In the genomic region with DNA sequence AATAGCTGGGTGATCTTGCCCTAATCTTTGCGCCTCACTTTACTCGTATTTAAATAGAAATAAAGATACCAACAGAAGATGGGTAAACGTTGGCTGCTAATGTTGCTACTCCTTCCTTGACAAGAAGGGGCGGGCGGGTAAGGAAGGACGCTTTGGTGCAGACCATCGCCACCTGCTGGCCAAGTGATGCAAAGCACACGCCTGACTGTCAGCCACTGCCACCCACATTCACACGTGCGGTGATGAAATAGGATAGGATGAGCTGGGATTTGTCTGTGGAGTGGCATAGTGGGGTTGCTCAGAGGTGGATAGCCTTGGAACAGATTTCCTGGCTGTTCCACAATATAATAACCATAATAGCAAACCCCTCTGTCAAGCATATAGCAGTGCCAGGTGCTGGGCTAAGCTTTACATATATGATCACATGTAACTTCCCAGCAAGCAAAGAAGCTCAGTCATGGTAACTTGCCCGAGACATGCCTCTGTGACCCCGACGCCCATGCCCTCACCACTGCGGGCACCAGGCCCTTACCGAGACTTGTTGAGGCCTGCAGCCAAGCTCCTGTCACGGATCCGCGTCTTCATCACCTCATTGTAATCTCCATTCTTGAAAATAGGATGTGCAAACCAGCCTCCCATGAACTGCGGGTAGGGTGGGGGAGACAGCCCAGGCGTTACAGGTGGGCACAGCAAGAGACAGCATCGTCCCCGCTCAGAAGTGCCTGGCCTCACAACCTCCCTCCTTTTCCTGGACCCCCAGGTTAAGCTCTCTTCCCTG, we compare ENCODE assay signal across 8 cellular contexts. TPM values are rescaled to one million over a fixed set of nuclear protein-coding genes. Genes with fewer than 3 reads are reported as not detected.
DNase-seq lines count a peak whose midpoint lies in the region; ATAC-seq and TF ChIP-seq lines count a peak whose summit lies in the region.

No MANE protein-coding gene starts in this region.

- peak overlapping the region; percentile 9 for H3K27ac Mint-ChIP-seq in T-helper 1 cell treated with Interleukin-12 subunit alpha and Interleukin-12 subunit beta and Interleukin-4 antibody, amounts not matched to agents 30 μg/mL and 1 μg/mL, for 36 hours

- TF ChIP-seq CTCF in GM12872 (IDR thresholded peaks at IDR 0.05; ENCODE audit: insufficient read depth, low read depth, low read length), result peak; percentile 97

- ATAC-seq in HG02678 (IDR thresholded peaks at IDR 0.05; ENCODE audit: unreplicated experiment), result peak; percentile 73
- ATAC-seq in left cardiac atrium, result peak; percentile 79 to 83
- peak; percentile 86 for ATAC-seq in sciatic nerve
- no peak for ATAC-seq in HG03196 (IDR thresholded peaks at IDR 0.05; ENCODE audit: unreplicated experiment)

- H3K4me1 ChIP-seq in adipocyte (ENCODE audit: control insufficient read depth, insufficient read depth, low read length), result peaks cover 3% of the 10 kb centered on the region

- no peak overlapping the region for H3K4me3 Mint-ChIP-seq in T-helper 1 cell treated with Interleukin-12 subunit alpha and Interleukin-12 subunit beta and Interleukin-4 antibody, amounts not matched to agents 30 μg/mL and 1 μg/mL, for 36 hours

- no peak overlapping the region for H3K9ac ChIP-seq in adipocyte (ENCODE audit: low read length)

- H3K36me3 Mint-ChIP-seq in T-helper 1 cell treated with Interleukin-12 subunit alpha and Interleukin-12 subunit beta and Interleukin-4 antibody, amounts not matched to agents 30 μg/mL and 1 μg/mL, for 36 hours (ENCODE audit: low read depth), result peaks cover 24% of the 10 kb centered on the region

- no peaks in the 10 kb centered on the region for H3K36me3 ChIP-seq in adipocyte (ENCODE audit: control insufficient read depth, insufficient read depth, low read length, severe bottlenecking)

- peaks cover 5% of the 10 kb centered on the region for H3K9me3 ChIP-seq in adipocyte (ENCODE audit: control insufficient read depth, low read length)

- H3K4me1 Mint-ChIP-seq in T-helper 1 cell treated with Interleukin-12 subunit alpha and Interleukin-12 subunit beta and Interleukin-4 antibody, amounts not matched to agents 30 μg/mL and 1 μg/mL, for 36 hours (ENCODE audit: low read depth), result peaks cover 14% of the 10 kb centered on the region

- H3K27me3 ChIP-seq in adipocyte (replicated peaks; ENCODE audit: control insufficient read depth, insufficient read depth, low read length), result no peaks in the 10 kb centered on the region

- H3K4me3 ChIP-seq in adipocyte (ENCODE audit: low read length), result no peak overlapping the region

- DNase-seq in NCI-H1436 treated with DMSO at 0.1 percent for 48 hours (lab: John Stamatoyannopoulos, UW) (peak; percentile 6), adipocyte (ENCODE audit: low read depth) (peak; percentile 87), left cardiac atrium (peak; percentile 75), sciatic nerve (ENCODE audit: low spot score) (peak; percentile 81)

- peaks cover 26% of the 10 kb centered on the region for H3K9me3 Mint-ChIP-seq in T-helper 1 cell treated with Interleukin-12 subunit alpha and Interleukin-12 subunit beta and Interleukin-4 antibody, amounts not matched to agents 30 μg/mL and 1 μg/mL, for 36 hours

- no peaks in the 10 kb centered on the region for H3K27me3 Mint-ChIP-seq in T-helper 1 cell treated with Interleukin-12 subunit alpha and Interleukin-12 subunit beta and Interleukin-4 antibody, amounts not matched to agents 30 μg/mL and 1 μg/mL, for 36 hours (ENCODE audit: low read depth)

- intact Hi-C loops in left cardiac atrium (cut with DNase I), result no loop called here
- intact Hi-C loops in sciatic nerve (cut with DNase I), result no loop called here

RNA-seq across cellular contexts. Expression of gene LCT, which starts 39.3 kb away (rescaled TPM):
- total RNA-seq in left cardiac atrium (not detected), sciatic nerve (0.04 TPM)

RNA-seq across cellular contexts. Expression of gene UBXN4, which starts 56.0 kb away (rescaled TPM):
- 10 to 100 TPM; 56.6 to 75.8 TPM for total RNA-seq in left cardiac atrium
- total RNA-seq in sciatic nerve, result 122 TPM

Comparison
In these comparisons a context has a peak if more than half of its experiments do, and no peak if none do; other contexts are left out.
1. DNase-seq: peak in every context shown above with its lines; median percentile 87 in adipocyte; 81 in sciatic nerve; 75 in left cardiac atrium; 6 in NCI-H1436 treated with DMSO at 0.1 percent for 48 hours.